ENCODE assay signal across 18 cellular contexts in the genomic region with DNA sequence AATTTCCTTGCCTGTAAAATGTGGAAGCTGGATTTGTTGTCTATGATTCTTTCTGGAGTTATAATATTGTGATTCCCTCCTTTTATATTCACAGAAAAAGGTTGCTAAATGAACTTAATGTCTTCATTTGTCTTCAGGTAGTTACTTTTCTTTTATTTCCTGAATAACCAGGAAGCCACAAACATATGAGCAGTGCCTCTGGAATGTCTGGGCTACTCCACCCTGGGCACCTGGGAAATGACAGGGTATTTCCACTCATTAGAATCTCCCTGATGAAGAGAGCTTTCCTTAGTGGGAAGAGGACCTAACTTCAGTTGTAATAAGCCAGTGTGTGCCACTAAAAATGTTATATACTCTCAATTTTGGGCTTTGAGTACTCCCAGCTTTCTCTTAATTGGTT. TPM values are rescaled to one million over a fixed set of nuclear protein-coding genes. Genes with fewer than 3 reads are reported as not detected.
A peak's percentile ranks its signal among the peaks of the same experiment; 100 is the strongest.
DNase-seq lines count a peak whose midpoint lies in the region; ATAC-seq and TF ChIP-seq lines count a peak whose summit lies in the region.
"Had no signal": no experiment of that assay in that cellular context is flagged by ENCODE, and none has a peak within 500 bp of the region (broad histone marks: within the 10 kb centered on the region; RNA-seq: fewer than 3 reads in every experiment).

No MANE protein-coding gene starts in this region.

- no peak overlapping the region for H3K4me2 ChIP-seq in SK-N-SH

- intact Hi-C loops in MCF 10A (cut with micrococcal nuclease) (loop anchor here (2.0 kb wide), 1 partner anchor 46 kb away; no protein-coding TSS in a partner anchor), left lung (cut with DNase I) (no loop called here), heart right ventricle (cut with DNase I) (loop anchor here in 1 of 10 donors (10.0 kb wide), 1 partner anchor 58 kb away; a partner anchor contains a TSS)

- H4K20me1 ChIP-seq in SK-N-SH (ENCODE audit: insufficient read depth) = peaks cover 2% of the 10 kb centered on the region

- no peak for TF ChIP-seq CTCF in SK-N-SH (IDR thresholded peaks at IDR 0.05)
- no peak for TF ChIP-seq CTCF in MCF 10A (IDR thresholded peaks at IDR 0.05; ENCODE audit: unreplicated experiment)
- TF ChIP-seq CTCF in left lung (IDR thresholded peaks at IDR 0.05) = no peak
- no peak for TF ChIP-seq CTCF in heart right ventricle (IDR thresholded peaks at IDR 0.05)

- H3K4me3 ChIP-seq in SK-N-SH (ENCODE audit: low read depth in 2 of 2, low read length in 1 of 2) (no peak overlapping the region), left lung (no peak overlapping the region), heart right ventricle (no peak overlapping the region)
- H3K4me3 ChIP-seq: HAP-1 had no signal

- TF ChIP-seq EP300 in SK-N-SH (IDR thresholded peaks at IDR 0.05; ENCODE audit: borderline replicate concordance in 1 of 2, low read depth in 1 of 2, low read length in 1 of 2) = no peak

- H3K9me2 ChIP-seq in SK-N-SH = no peaks in the 10 kb centered on the region

- H3K27ac Mint-ChIP-seq in MCF 10A (ENCODE audit: low read depth, unreplicated experiment) = peak overlapping the region; percentile 99
- H3K27ac Mint-ChIP-seq: activated CD8-positive, alpha-beta T cell treated with anti-CD3 and anti-CD28 coated beads for 36 hours; dendritic cell treated with granulocyte-macrophage colony-stimulating factor and Interleukin-4, amounts not matched to agents 40 ng/mL and 50 ng/mL, for 4 days; IgD-negative memory B cell; T-helper 2 cell treated with Interferon-gamma antibody and Interleukin-4, amounts not matched to agents 5 μg/mL and 100 μg/mL, for 36 hours had no signal

- H3K79me2 ChIP-seq in SK-N-SH (ENCODE audit: insufficient read depth) = peaks cover 12% of the 10 kb centered on the region; the same call in 1 of the 2 replicates

- no peaks in the 10 kb centered on the region for H3K9me3 ChIP-seq in SK-N-SH
- H3K9me3 ChIP-seq in left lung = no peaks in the 10 kb centered on the region
- H3K9me3 ChIP-seq in heart right ventricle = no peaks in the 10 kb centered on the region
- H3K9me3 ChIP-seq: HAP-1 had no signal

- no peaks in the 10 kb centered on the region for H3K9me3 Mint-ChIP-seq in MCF 10A (ENCODE audit: unreplicated experiment)
- H3K9me3 Mint-ChIP-seq: activated CD8-positive, alpha-beta T cell treated with anti-CD3 and anti-CD28 coated beads for 36 hours; dendritic cell treated with granulocyte-macrophage colony-stimulating factor and Interleukin-4, amounts not matched to agents 40 ng/mL and 50 ng/mL, for 4 days; IgD-negative memory B cell; T-helper 2 cell treated with Interferon-gamma antibody and Interleukin-4, amounts not matched to agents 5 μg/mL and 100 μg/mL, for 36 hours had no signal

- H2AFZ ChIP-seq in SK-N-SH (ENCODE audit: low read depth) = no peak overlapping the region; the same call in 1 of the 2 replicates

- H3K27me3 Mint-ChIP-seq in MCF 10A (ENCODE audit: insufficient read depth, unreplicated experiment) = no peaks in the 10 kb centered on the region
- H3K27me3 Mint-ChIP-seq: activated CD8-positive, alpha-beta T cell treated with anti-CD3 and anti-CD28 coated beads for 36 hours; dendritic cell treated with granulocyte-macrophage colony-stimulating factor and Interleukin-4, amounts not matched to agents 40 ng/mL and 50 ng/mL, for 4 days; IgD-negative memory B cell had no signal

- H3K27me3 ChIP-seq in SK-N-SH (ENCODE audit: insufficient read depth) = no peaks in the 10 kb centered on the region
- H3K27me3 ChIP-seq in left lung = no peaks in the 10 kb centered on the region
- H3K27me3 ChIP-seq in heart right ventricle = no peaks in the 10 kb centered on the region

- H3K9ac ChIP-seq in SK-N-SH = no peak overlapping the region

- POLR2A ChIA-PET in SK-N-SH (lab: Yijun Ruan, JAX) = no interaction called here
- POLR2A ChIA-PET in MCF 10A (lab: Yijun Ruan, JAX) = interaction anchor here (0.7 to 2.9 kb wide), 15 partner anchors 9 to 155 kb away, joined by 3 to 17 read pairs (median 5); a partner anchor contains a TSS

- no peak for TF ChIP-seq RAD21 in SK-N-SH (IDR thresholded peaks at IDR 0.05; ENCODE audit: low read length)

- no TSS peak for BruUV-seq in MCF 10A (replicated peaks; lab: Mats Ljungman, UMichigan)

- H3K36me3 Mint-ChIP-seq in MCF 10A (ENCODE audit: insufficient read depth, unreplicated experiment) = peaks cover 4% of the 10 kb centered on the region
- H3K36me3 Mint-ChIP-seq: IgD-negative memory B cell had no signal

- H3K27ac ChIP-seq in SK-N-SH (ENCODE audit: low read depth in 2 of 2, low read length in 1 of 2) (no peak overlapping the region; a peak in 1 of 4 replicates), left lung (peak overlapping the region in 1 of 2 donors; percentile 38), heart right ventricle (no peak overlapping the region)
- H3K27ac ChIP-seq: 22Rv1 had no signal

- DNase-seq in SK-N-SH = no peak
- DNase-seq in MCF 10A (ENCODE audit: unreplicated experiment) = peak; percentile 66
- no peak for DNase-seq in left lung
- no peak for DNase-seq in activated CD8-positive, alpha-beta memory T cell treated with anti-CD3 and anti-CD28 coated beads for 24 hours
- DNase-seq in heart right ventricle = no peak
- no peak for DNase-seq in activated effector memory CD4-positive, alpha-beta T cell treated with Interleukin-2 at 50 U/mL for 16 hours
- no peak for DNase-seq in T1000 (lab: John Stamatoyannopoulos, UW)
- DNase-seq: activated CD8-positive, alpha-beta T cell treated with anti-CD3 and anti-CD28 coated beads for 36 hours; activated naive CD4-positive, alpha-beta T cell treated with anti-CD3 and anti-CD28 coated beads, Interleukin-2, amount 50 U/mL, for 16 hours; COR-L47; NCI-H187 treated with DMSO at 0.1 percent for 48 hours; NK-92 treated with Interleukin-12 subunit alpha and Interleukin-12 subunit beta, amount 100 ng/mL, for 24 hours had no signal

- ATAC-seq in SK-N-SH treated with all-trans-retinoic acid at 6 μM for 48 hours (no peak), left lung (peak; percentile 9), heart right ventricle (no peak)
- ATAC-seq: activated CD8-positive, alpha-beta T cell treated with anti-CD3 and anti-CD28 coated beads for 36 hours had no signal

- peaks cover 21% of the 10 kb centered on the region for H3K4me1 Mint-ChIP-seq in MCF 10A (ENCODE audit: insufficient read depth, unreplicated experiment)

- H3F3A ChIP-seq in SK-N-SH (replicated peaks; ENCODE audit: insufficient read depth) = peaks cover 9% of the 10 kb centered on the region

- H3K4me1 ChIP-seq in SK-N-SH (ENCODE audit: control insufficient read depth in 1 of 2, insufficient read depth in 2 of 2, low read depth in 1 of 2, low read length in 1 of 2) = peaks cover 4 to 5% of the 10 kb centered on the region in 2 experiments; a peak in 3 of 4 replicates
- peaks cover 0 to 5% of the 10 kb centered on the region in 2 donors for H3K4me1 ChIP-seq in left lung
- peaks cover 0 to 6% (median 2%) of the 10 kb centered on the region in 9 donors for H3K4me1 ChIP-seq in heart right ventricle

- CTCF ChIA-PET in SK-N-SH (lab: Yijun Ruan, JAX) = no interaction called here
- CTCF ChIA-PET in MCF 10A (lab: Yijun Ruan, JAX) = interaction anchor here (0.9 kb wide), 1 partner anchor 107 kb away, joined by 4 read pairs; no protein-coding TSS in a partner anchor

- peaks cover 0 to 1% of the 10 kb centered on the region in 2 experiments for H3K36me3 ChIP-seq in SK-N-SH (replicated peaks in 1 of 2; ENCODE audit: control insufficient read depth in 1 of 2, insufficient read depth in 2 of 2, low read length in 1 of 2)
- no peaks in the 10 kb centered on the region for H3K36me3 ChIP-seq in left lung
- H3K36me3 ChIP-seq in heart right ventricle = no peaks in the 10 kb centered on the region
- H3K36me3 ChIP-seq: HAP-1 had no signal

- H3K4me3 Mint-ChIP-seq in MCF 10A (ENCODE audit: unreplicated experiment) = peak overlapping the region; percentile 47
- H3K4me3 Mint-ChIP-seq: activated CD8-positive, alpha-beta T cell treated with anti-CD3 and anti-CD28 coated beads for 36 hours; dendritic cell treated with granulocyte-macrophage colony-stimulating factor and Interleukin-4, amounts not matched to agents 40 ng/mL and 50 ng/mL, for 4 days; T-helper 2 cell treated with Interferon-gamma antibody and Interleukin-4, amounts not matched to agents 5 μg/mL and 100 μg/mL, for 36 hours had no signal

TF ChIP-seq in SK-N-SH, 30 proteins besides CTCF, POLR2A, EP300 and RAD21 (continues in another document):
- no peak for TF ChIP-seq RFX5 (IDR thresholded peaks at IDR 0.05; ENCODE audit: low read length)
- 0 out of 2 replicates have a peak, but pooled peaks have one; percentile 5 for TF ChIP-seq FOSL2 (IDR thresholded peaks at IDR 0.05; ENCODE audit: borderline replicate concordance, low read depth)
- no peak for TF ChIP-seq RXRA (IDR thresholded peaks at IDR 0.05; ENCODE audit: borderline replicate concordance, low read depth)
- no peak for TF ChIP-seq FOXM1 (IDR thresholded peaks at IDR 0.05; ENCODE audit: low read depth)
- TF ChIP-seq GABPA (IDR thresholded peaks at IDR 0.05; ENCODE audit: low read depth) = no peak

TF ChIP-seq in SK-N-SH treated with all-trans-retinoic acid at 6 μM for 48 hours, 23 proteins besides CTCF, POLR2A, EP300 and RAD21 (continues in another document):
- TF ChIP-seq, protein P1, sequence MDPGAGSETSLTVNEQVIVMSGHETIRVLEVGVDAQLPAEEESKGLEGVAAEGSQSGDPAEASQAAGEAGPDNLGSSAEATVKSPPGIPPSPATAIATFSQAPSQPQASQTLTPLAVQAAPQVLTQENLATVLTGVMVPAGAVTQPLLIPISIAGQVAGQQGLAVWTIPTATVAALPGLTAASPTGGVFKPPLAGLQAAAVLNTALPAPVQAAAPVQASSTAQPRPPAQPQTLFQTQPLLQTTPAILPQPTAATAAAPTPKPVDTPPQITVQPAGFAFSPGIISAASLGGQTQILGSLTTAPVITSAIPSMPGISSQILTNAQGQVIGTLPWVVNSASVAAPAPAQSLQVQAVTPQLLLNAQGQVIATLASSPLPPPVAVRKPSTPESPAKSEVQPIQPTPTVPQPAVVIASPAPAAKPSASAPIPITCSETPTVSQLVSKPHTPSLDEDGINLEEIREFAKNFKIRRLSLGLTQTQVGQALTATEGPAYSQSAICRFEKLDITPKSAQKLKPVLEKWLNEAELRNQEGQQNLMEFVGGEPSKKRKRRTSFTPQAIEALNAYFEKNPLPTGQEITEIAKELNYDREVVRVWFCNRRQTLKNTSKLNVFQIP (CRISPR knock-in tag; IDR thresholded peaks at IDR 0.05; ENCODE audit: borderline replicate concordance, low read depth) = no peak
- TF ChIP-seq ESRRG (CRISPR knock-in tag; IDR thresholded peaks at IDR 0.05) = no peak

RNA-seq across cellular contexts. Expression of a gene that starts 3.8 kb away (rescaled TPM):
- polyA plus RNA-seq in SK-N-SH (2012; rRNA removed) (10.5 and 11.7 TPM in 2 replicates), heart right ventricle (10 to 100 TPM; 65.8 to 79.8 TPM)
- 14.4 and 16.5 TPM in 2 replicates for polyA plus RNA-seq in SK-N-SH (2012; cell fraction: cytosol; rRNA removed)
- 13.9 and 19.8 TPM in 2 replicates for polyA plus RNA-seq in SK-N-SH (2012; cell fraction: nucleus; rRNA removed)
- total RNA-seq in MCF 10A (2022) (71.0 and 77.9 TPM in 2 replicates), left lung (10 to 100 TPM; 62.1 to 65.3 TPM), heart right ventricle (100 to 1,000 TPM; 198 to 724 (median 431) TPM)

RNA-seq across cellular contexts. Expression of a gene that starts 59.4 kb away (rescaled TPM):
- polyA plus RNA-seq in SK-N-SH (2012; rRNA removed) (5.8 and 9.7 TPM in 2 replicates), heart right ventricle (10 to 100 TPM in 1 of 2 donors, 1 to 10 TPM in 1; 4.3 to 11.0 TPM)
- polyA plus RNA-seq in SK-N-SH (2012; cell fraction: cytosol; rRNA removed) = 6.4 and 6.6 TPM in 2 replicates
- 3.9 and 9.9 TPM in 2 replicates for polyA plus RNA-seq in SK-N-SH (2012; cell fraction: nucleus; rRNA removed)
- total RNA-seq in MCF 10A (2022) (21.2 and 22.3 TPM in 2 replicates), left lung (10 to 100 TPM; 21.8 to 27.0 TPM), heart right ventricle (10 to 100 TPM; 13.0 to 28.9 (median 20.0) TPM)
